Comparison of ENCODE assay signal across 1 cellular context in the genomic region with DNA sequence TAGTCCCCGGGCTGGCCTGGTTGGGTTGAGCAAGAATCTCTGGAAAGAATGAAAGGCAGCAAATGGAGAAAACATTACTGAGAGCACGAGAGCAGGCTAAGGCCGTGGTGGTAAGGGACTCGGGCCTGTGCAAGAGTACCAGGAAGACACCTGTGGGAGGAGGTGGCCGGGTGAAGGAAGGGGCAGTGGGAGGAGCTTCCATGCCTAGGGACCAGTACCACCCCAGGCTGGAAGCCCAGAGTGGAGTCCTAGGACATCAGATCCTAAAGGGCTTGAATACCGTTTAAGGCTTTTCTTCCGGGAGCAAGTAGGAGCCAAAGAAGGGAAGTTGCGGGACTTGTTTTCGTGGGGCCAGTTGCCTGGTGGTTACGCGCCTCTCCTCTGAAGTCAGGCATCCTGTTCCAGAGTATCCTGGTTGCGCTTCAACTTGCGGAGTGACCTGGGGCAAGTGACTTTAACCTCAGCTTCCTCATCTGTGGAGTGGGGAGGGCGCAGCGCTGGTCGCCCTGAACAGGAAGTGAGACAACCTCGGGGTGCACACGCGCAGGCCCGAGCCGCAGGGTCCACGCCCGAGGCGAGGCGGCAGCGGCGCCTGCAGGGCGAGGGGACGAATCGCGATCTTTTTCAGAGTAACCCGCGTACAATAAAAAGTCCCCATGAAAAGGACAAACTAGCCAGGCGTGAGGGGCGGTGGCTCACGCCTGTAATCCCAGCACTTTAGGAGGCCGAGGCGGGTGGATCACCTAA.
TF ChIP-seq lines count a peak whose summit lies in the region.

No MANE protein-coding gene starts in this region.

TF ChIP-seq in HepG2, 621 proteins besides CTCF, POLR2A, EP300 and RAD21 (continued from another document and continues in another):
- TF ChIP-seq, protein P1, sequence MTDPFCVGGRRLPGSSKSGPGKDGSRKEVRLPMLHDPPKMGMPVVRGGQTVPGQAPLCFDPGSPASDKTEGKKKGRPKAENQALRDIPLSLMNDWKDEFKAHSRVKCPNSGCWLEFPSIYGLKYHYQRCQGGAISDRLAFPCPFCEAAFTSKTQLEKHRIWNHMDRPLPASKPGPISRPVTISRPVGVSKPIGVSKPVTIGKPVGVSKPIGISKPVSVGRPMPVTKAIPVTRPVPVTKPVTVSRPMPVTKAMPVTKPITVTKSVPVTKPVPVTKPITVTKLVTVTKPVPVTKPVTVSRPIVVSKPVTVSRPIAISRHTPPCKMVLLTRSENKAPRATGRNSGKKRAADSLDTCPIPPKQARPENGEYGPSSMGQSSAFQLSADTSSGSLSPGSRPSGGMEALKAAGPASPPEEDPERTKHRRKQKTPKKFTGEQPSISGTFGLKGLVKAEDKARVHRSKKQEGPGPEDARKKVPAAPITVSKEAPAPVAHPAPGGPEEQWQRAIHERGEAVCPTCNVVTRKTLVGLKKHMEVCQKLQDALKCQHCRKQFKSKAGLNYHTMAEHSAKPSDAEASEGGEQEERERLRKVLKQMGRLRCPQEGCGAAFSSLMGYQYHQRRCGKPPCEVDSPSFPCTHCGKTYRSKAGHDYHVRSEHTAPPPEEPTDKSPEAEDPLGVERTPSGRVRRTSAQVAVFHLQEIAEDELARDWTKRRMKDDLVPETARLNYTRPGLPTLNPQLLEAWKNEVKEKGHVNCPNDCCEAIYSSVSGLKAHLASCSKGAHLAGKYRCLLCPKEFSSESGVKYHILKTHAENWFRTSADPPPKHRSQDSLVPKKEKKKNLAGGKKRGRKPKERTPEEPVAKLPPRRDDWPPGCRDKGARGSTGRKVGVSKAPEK (CRISPR knock-in tag; IDR thresholded peaks at IDR 0.05; ENCODE audit: borderline replicate concordance), result no peak
- TF ChIP-seq ZNF737 (CRISPR knock-in tag; IDR thresholded peaks at IDR 0.05; ENCODE audit: borderline replicate concordance), result 0 out of 2 replicates have a peak, but pooled peaks have one; percentile 59
- TF ChIP-seq YEATS4 (CRISPR knock-in tag; IDR thresholded peaks at IDR 0.05; ENCODE audit: borderline replicate concordance), result 0 out of 2 replicates have a peak, but pooled peaks have one; percentile 2
- no peak for TF ChIP-seq ZNF10 (CRISPR knock-in tag; IDR thresholded peaks at IDR 0.05; ENCODE audit: borderline replicate concordance, low read depth)
- TF ChIP-seq, protein P2, sequence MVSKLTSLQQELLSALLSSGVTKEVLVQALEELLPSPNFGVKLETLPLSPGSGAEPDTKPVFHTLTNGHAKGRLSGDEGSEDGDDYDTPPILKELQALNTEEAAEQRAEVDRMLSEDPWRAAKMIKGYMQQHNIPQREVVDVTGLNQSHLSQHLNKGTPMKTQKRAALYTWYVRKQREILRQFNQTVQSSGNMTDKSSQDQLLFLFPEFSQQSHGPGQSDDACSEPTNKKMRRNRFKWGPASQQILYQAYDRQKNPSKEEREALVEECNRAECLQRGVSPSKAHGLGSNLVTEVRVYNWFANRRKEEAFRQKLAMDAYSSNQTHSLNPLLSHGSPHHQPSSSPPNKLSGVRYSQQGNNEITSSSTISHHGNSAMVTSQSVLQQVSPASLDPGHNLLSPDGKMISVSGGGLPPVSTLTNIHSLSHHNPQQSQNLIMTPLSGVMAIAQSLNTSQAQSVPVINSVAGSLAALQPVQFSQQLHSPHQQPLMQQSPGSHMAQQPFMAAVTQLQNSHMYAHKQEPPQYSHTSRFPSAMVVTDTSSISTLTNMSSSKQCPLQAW (CRISPR knock-in tag; IDR thresholded peaks at IDR 0.05), result no peak
- TF ChIP-seq ZXDC (CRISPR knock-in tag; IDR thresholded peaks at IDR 0.05), result peak; percentile 75; the same call in 1 of the 2 replicates
- no peak; the same call in 1 of the 2 replicates for TF ChIP-seq TBX3 (IDR thresholded peaks at IDR 0.05; ENCODE audit: borderline replicate concordance)
- TF ChIP-seq ZFY (CRISPR knock-in tag; IDR thresholded peaks at IDR 0.05), result peak; percentile 60
- TF ChIP-seq, protein P3, sequence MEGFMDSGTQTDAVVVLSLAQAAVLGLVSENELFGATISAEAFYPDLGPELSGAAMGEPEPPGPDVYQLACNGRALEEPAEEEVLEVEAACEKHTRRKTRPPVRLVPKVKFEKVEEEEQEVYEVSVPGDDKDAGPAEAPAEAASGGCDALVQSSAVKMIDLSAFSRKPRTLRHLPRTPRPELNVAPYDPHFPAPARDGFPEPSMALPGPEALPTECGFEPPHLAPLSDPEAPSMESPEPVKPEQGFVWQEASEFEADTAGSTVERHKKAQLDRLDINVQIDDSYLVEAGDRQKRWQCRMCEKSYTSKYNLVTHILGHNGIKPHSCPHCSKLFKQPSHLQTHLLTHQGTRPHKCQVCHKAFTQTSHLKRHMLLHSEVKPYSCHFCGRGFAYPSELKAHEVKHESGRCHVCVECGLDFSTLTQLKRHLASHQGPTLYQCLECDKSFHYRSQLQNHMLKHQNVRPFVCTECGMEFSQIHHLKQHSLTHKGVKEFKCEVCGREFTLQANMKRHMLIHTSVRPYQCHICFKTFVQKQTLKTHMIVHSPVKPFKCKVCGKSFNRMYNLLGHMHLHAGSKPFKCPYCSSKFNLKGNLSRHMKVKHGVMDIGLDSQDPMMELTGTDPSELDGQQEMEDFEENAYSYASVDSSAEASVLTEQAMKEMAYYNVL (CRISPR knock-in tag; IDR thresholded peaks at IDR 0.05; ENCODE audit: borderline replicate concordance), result no peak; the same call in 1 of the 2 replicates
- no peak; the same call in 1 of the 2 replicates for TF ChIP-seq SOX5 (CRISPR knock-in tag; IDR thresholded peaks at IDR 0.05; ENCODE audit: borderline replicate concordance)
- peak; percentile 99 for TF ChIP-seq ZNF629 (CRISPR knock-in tag; conservative IDR thresholded peaks at IDR 0.05)
- TF ChIP-seq, protein P4, sequence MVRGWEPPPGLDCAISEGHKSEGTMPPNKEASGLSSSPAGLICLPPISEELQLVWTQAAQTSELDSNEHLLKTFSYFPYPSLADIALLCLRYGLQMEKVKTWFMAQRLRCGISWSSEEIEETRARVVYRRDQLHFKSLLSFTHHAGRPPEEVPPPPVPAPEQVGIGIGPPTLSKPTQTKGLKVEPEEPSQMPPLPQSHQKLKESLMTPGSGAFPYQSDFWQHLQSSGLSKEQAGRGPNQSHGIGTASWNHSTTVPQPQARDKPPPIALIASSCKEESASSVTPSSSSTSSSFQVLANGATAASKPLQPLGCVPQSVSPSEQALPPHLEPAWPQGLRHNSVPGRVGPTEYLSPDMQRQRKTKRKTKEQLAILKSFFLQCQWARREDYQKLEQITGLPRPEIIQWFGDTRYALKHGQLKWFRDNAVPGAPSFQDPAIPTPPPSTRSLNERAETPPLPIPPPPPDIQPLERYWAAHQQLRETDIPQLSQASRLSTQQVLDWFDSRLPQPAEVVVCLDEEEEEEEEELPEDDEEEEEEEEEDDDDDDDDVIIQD (CRISPR knock-in tag; IDR thresholded peaks at IDR 0.05; ENCODE audit: low read depth), result peak; percentile 91; the same call in 1 of the 2 replicates
- TF ChIP-seq ZNF251 (CRISPR knock-in tag; IDR thresholded peaks at IDR 0.05), result 0 out of 2 replicates have a peak, but pooled peaks have one; percentile 26
- no peak for TF ChIP-seq NFATC3 (CRISPR knock-in tag; IDR thresholded peaks at IDR 0.05)
- no peak for TF ChIP-seq RBM39 (IDR thresholded peaks at IDR 0.05; ENCODE audit: low read depth, low read length, poor library complexity, severe bottlenecking)
- TF ChIP-seq ZNF782 (CRISPR knock-in tag; IDR thresholded peaks at IDR 0.05; ENCODE audit: borderline replicate concordance), result peak; percentile 59; the same call in 1 of the 2 replicates
- TF ChIP-seq, protein P5, sequence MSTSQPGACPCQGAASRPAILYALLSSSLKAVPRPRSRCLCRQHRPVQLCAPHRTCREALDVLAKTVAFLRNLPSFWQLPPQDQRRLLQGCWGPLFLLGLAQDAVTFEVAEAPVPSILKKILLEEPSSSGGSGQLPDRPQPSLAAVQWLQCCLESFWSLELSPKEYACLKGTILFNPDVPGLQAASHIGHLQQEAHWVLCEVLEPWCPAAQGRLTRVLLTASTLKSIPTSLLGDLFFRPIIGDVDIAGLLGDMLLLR (CRISPR knock-in tag; IDR thresholded peaks at IDR 0.05), result peak; percentile 74; the same call in 1 of the 2 replicates
- peak; percentile 85; the same call in 1 of the 2 replicates for TF ChIP-seq PRDM4 (CRISPR knock-in tag; IDR thresholded peaks at IDR 0.05; ENCODE audit: borderline replicate concordance)
- TF ChIP-seq TBP (CRISPR knock-in tag; IDR thresholded peaks at IDR 0.05), result no peak
- TF ChIP-seq CBX1 (IDR thresholded peaks at IDR 0.05; ENCODE audit: low read depth), result peak; percentile 33
- peak; percentile 63 for TF ChIP-seq NR2F6 (IDR thresholded peaks at IDR 0.05)
- TF ChIP-seq NR2F6 (CRISPR knock-in tag; IDR thresholded peaks at IDR 0.05), result peak; percentile 90
- TF ChIP-seq ZBTB26 (CRISPR knock-in tag; IDR thresholded peaks at IDR 0.05; ENCODE audit: borderline replicate concordance), result peak; percentile 82; the same call in 1 of the 2 replicates
- TF ChIP-seq, protein P6, sequence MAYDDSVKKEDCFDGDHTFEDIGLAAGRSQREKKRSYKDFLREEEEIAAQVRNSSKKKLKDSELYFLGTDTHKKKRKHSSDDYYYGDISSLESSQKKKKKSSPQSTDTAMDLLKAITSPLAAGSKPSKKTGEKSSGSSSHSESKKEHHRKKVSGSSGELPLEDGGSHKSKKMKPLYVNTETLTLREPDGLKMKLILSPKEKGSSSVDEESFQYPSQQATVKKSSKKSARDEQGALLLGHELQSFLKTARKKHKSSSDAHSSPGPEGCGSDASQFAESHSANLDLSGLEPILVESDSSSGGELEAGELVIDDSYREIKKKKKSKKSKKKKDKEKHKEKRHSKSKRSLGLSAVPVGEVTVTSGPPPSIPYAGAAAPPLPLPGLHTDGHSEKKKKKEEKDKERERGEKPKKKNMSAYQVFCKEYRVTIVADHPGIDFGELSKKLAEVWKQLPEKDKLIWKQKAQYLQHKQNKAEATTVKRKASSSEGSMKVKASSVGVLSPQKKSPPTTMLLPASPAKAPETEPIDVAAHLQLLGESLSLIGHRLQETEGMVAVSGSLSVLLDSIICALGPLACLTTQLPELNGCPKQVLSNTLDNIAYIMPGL (CRISPR knock-in tag; IDR thresholded peaks at IDR 0.05; ENCODE audit: borderline replicate concordance in 1 of 2, low read depth in 1 of 2), result peak; percentile 95 to 97
- TF ChIP-seq ZNF484 (CRISPR knock-in tag; IDR thresholded peaks at IDR 0.05; ENCODE audit: borderline replicate concordance, low read depth), result no peak
- no peak for TF ChIP-seq ETV6 (CRISPR knock-in tag; conservative IDR thresholded peaks at IDR 0.05)
- TF ChIP-seq, protein P7, sequence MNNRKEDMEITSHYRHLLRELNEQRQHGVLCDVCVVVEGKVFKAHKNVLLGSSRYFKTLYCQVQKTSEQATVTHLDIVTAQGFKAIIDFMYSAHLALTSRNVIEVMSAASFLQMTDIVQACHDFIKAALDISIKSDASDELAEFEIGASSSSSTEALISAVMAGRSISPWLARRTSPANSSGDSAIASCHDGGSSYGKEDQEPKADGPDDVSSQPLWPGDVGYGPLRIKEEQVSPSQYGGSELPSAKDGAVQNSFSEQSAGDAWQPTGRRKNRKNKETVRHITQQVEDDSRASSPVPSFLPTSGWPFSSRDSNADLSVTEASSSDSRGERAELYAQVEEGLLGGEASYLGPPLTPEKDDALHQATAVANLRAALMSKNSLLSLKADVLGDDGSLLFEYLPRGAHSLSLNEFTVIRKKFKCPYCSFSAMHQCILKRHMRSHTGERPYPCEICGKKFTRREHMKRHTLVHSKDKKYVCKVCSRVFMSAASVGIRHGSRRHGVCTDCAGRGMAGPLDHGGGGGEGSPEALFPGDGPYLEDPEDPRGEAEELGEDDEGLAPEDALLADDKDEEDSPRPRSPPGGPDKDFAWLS (CRISPR knock-in tag; IDR thresholded peaks at IDR 0.05; ENCODE audit: borderline replicate concordance), result peak; percentile 96
- TF ChIP-seq BRD4 (CRISPR knock-in tag; IDR thresholded peaks at IDR 0.05), result no peak; the same call in 1 of the 2 replicates
- no peak for TF ChIP-seq ARNT (IDR thresholded peaks at IDR 0.05)
- peak; percentile 27 for TF ChIP-seq SNAPC2 (CRISPR knock-in tag; IDR thresholded peaks at IDR 0.05)
- no peak; the same call in 1 of the 2 replicates for TF ChIP-seq SMC3 (IDR thresholded peaks at IDR 0.05; ENCODE audit: low read length)
- peak in 1 of 2 experiments; percentile 71; a peak in 2 of 4 replicates for TF ChIP-seq NR2F1 (CRISPR knock-in tag; IDR thresholded peaks at IDR 0.05)
- peak; percentile 96 for TF ChIP-seq MTF2 (CRISPR knock-in tag; IDR thresholded peaks at IDR 0.05; ENCODE audit: borderline replicate concordance)
- TF ChIP-seq ZBTB42 (CRISPR knock-in tag; IDR thresholded peaks at IDR 0.05), result no peak
- TF ChIP-seq ZNF616 (CRISPR knock-in tag; IDR thresholded peaks at IDR 0.05; ENCODE audit: low read depth), result no peak
